ENCODE assay signal across 22 cellular contexts in genomic region chr2:196290569-196290968, GRCh38.
"Had no signal": no experiment of that assay in that cellular context is flagged by ENCODE, and none has a peak within 500 bp of the region (broad histone marks: within the 10 kb centered on the region; RNA-seq: fewer than 3 reads in every experiment).

No MANE protein-coding gene starts in this region.

- H3K27me3 Mint-ChIP-seq: activated CD8-positive, alpha-beta T cell treated with anti-CD3 and anti-CD28 coated beads for 36 hours; activated naive CD8-positive, alpha-beta T cell; naive thymus-derived CD8-positive, alpha-beta T cell had no signal

- H3K4me1 ChIP-seq: colonic mucosa had no signal

- DNase-seq: activated CD4-positive, alpha-beta T cell treated with anti-CD3 and anti-CD28 coated beads for 48 hours; activated CD8-positive, alpha-beta memory T cell treated with anti-CD3 and anti-CD28 coated beads, Interleukin-2, amount 50 U/mL, for 48 hours; activated CD8-positive, alpha-beta T cell treated with anti-CD3 and anti-CD28 coated beads for 36 hours; activated gamma-delta T cell treated with Interleukin-2 at 50 U/mL for 16 hours; activated T-cell treated with anti-CD3 and anti-CD28 coated beads, Interleukin-2, amount 50 U/mL, for 72 hours; amniotic stem cell; central memory CD4-positive, alpha-beta T cell; colonic mucosa; effector CD4-positive, alpha-beta T cell; foreskin keratinocyte; glutamatergic neuron; mucosa of descending colon; naive thymus-derived CD8-positive, alpha-beta T cell; stimulated activated CD4-positive, alpha-beta T cell treated with anti-CD3 and anti-CD28 coated beads, Interleukin-15, amount 100 ng/mL, for 24 hours; stimulated activated CD4-positive, alpha-beta T cell treated with anti-CD3 and anti-CD28 coated beads, Interleukin-4, amount 100 ng/mL, for 1 hour; stimulated activated naive CD4-positive, alpha-beta T cell had no signal

- H3K9me3 Mint-ChIP-seq: activated CD8-positive, alpha-beta T cell treated with anti-CD3 and anti-CD28 coated beads for 36 hours; naive thymus-derived CD8-positive, alpha-beta T cell; T-helper 1 cell treated with Interleukin-12 subunit alpha and Interleukin-12 subunit beta and Interleukin-4 antibody, amounts not matched to agents 30 μg/mL and 1 μg/mL, for 36 hours; WTC11 had no signal

- H3K27me3 ChIP-seq: colonic mucosa, foreskin keratinocyte, tibial nerve had no signal

- H3K4me3 ChIP-seq: colonic mucosa, lung, mucosa of descending colon, skin epidermis, tibial nerve had no signal

- H3K36me3 Mint-ChIP-seq: activated naive CD8-positive, alpha-beta T cell; naive thymus-derived CD8-positive, alpha-beta T cell; WTC11 had no signal

- H3K9me3 ChIP-seq: colonic mucosa, mucosa of descending colon, tibial nerve had no signal

- H3K36me3 ChIP-seq: colonic mucosa had no signal

- H3K27ac Mint-ChIP-seq: activated CD8-positive, alpha-beta T cell treated with anti-CD3 and anti-CD28 coated beads for 36 hours; activated naive CD8-positive, alpha-beta T cell; T-helper 1 cell treated with Interleukin-12 subunit alpha and Interleukin-12 subunit beta and Interleukin-4 antibody, amounts not matched to agents 30 μg/mL and 1 μg/mL, for 36 hours; WTC11 had no signal

- H3K27ac ChIP-seq: colonic mucosa, foreskin keratinocyte, skin epidermis, tibial nerve had no signal

- ATAC-seq: foreskin keratinocyte; mucosa of descending colon; naive thymus-derived CD8-positive, alpha-beta T cell; WTC11 had no signal

- H3K4me1 Mint-ChIP-seq: WTC11 had no signal

- H3K4me3 Mint-ChIP-seq: activated CD8-positive, alpha-beta T cell treated with anti-CD3 and anti-CD28 coated beads for 36 hours; activated naive CD8-positive, alpha-beta T cell; naive thymus-derived CD8-positive, alpha-beta T cell; T-helper 1 cell treated with Interleukin-12 subunit alpha and Interleukin-12 subunit beta and Interleukin-4 antibody, amounts not matched to agents 30 μg/mL and 1 μg/mL, for 36 hours; WTC11 had no signal
